ENCODE assay signal across 8 cellular contexts in genomic region chr12:55996715-55997534, GRCh38. TPM values are rescaled to one million over a fixed set of nuclear protein-coding genes. Genes with fewer than 3 reads are reported as not detected.
A peak's percentile ranks its signal among the peaks of the same experiment; 100 is the strongest.
DNase-seq lines count a peak whose midpoint lies in the region; ATAC-seq and TF ChIP-seq lines count a peak whose summit lies in the region.

TSS of gene SUOX (plus strand) at chr12:55997276. CDS start at chr12:56002222, 4,946 bp downstream.

- peaks cover 44% of the 10 kb centered on the region for H3K36me3 Mint-ChIP-seq in Calu3 (ENCODE audit: insufficient read depth, unreplicated experiment)

- H3K4me1 ChIP-seq in muscle layer of duodenum (ENCODE audit: control insufficient read depth in 1 of 2, insufficient read depth in 2 of 2, low read length in 2 of 2) = peaks cover 3 to 18% of the 10 kb centered on the region in 2 donors
- H3K4me1 ChIP-seq in upper lobe of right lung = peaks cover 18% of the 10 kb centered on the region

- H3K36me3 ChIP-seq in muscle layer of duodenum (ENCODE audit: control insufficient read depth in 1 of 2, insufficient read depth in 2 of 2, low read length in 2 of 2) (peaks cover 24 to 29% of the 10 kb centered on the region in 2 donors), upper lobe of right lung (peaks cover 35% of the 10 kb centered on the region)

- CTCF ChIA-PET in Calu3 (lab: Charles Lee) = interaction anchor here (0.7 to 2.7 kb wide), 10 partner anchors 10 to 363 kb away, joined by 3 to 46 read pairs (median 6); partner anchors contain the start of genes RAB5B and STAT2

- DNase-seq in Calu3 (peak; percentile 97), GM19240 (ENCODE audit: insufficient read length, low spot score) (peak; percentile 100), NCI-H345 (lab: John Stamatoyannopoulos, UW) (peak; percentile 89), fibroblast of pulmonary artery (ENCODE audit: low read depth) (peak; percentile 98), upper lobe of right lung (peak; percentile 97)
- DNase-seq in activated CD8-positive, alpha-beta memory T cell treated with anti-CD3 and anti-CD28 coated beads, Interleukin-2, amount 50 U/mL, for 48 hours = peak; percentile 67

- TF ChIP-seq CTCF in Calu3 (IDR thresholded peaks at IDR 0.05; ENCODE audit: unreplicated experiment) (no peak), fibroblast of pulmonary artery (IDR thresholded peaks at IDR 0.05; ENCODE audit: low read length, missing control alignments) (no peak), upper lobe of right lung (IDR thresholded peaks at IDR 0.05) (no peak)

- intact Hi-C loops in Calu3 (cut with micrococcal nuclease; ENCODE audit: unreplicated experiment) (loop anchor here (1.0 to 2.0 kb wide), 4 partner anchors 32 to 122 kb away; partner anchors contain the start of genes DGKA, RPS26 and ZC3H10), upper lobe of right lung (cut with DNase I) (loop anchor here (10.0 kb wide), 1 partner anchor 48 kb away; the partner anchor contains the start of gene RPS26)

- H3K9me3 Mint-ChIP-seq in Calu3 (ENCODE audit: low read depth, unreplicated experiment) = no peaks in the 10 kb centered on the region

- H3K9me3 ChIP-seq in muscle layer of duodenum (ENCODE audit: control insufficient read depth in 1 of 2, low read length in 2 of 2) = no peaks in the 10 kb centered on the region
- no peaks in the 10 kb centered on the region for H3K9me3 ChIP-seq in upper lobe of right lung

- H3K27me3 ChIP-seq in muscle layer of duodenum (ENCODE audit: low read depth, low read length) = no peaks in the 10 kb centered on the region
- H3K27me3 ChIP-seq in upper lobe of right lung = no peaks in the 10 kb centered on the region

- no peaks in the 10 kb centered on the region for H3K27me3 Mint-ChIP-seq in Calu3 (ENCODE audit: unreplicated experiment)

- H3K27ac ChIP-seq in muscle layer of duodenum (ENCODE audit: low read length) (peak within 1 kb of the TSS; percentile 88), upper lobe of right lung (peak within 1 kb of the TSS; percentile 85)

- peak; percentile 99 for ATAC-seq in HG03342 (IDR thresholded peaks at IDR 0.05; ENCODE audit: unreplicated experiment)
- ATAC-seq in upper lobe of right lung = peak; percentile 99

- peaks cover 36% of the 10 kb centered on the region for H3K4me1 Mint-ChIP-seq in Calu3 (ENCODE audit: low read depth, unreplicated experiment)

- H3K27ac Mint-ChIP-seq in Calu3 (ENCODE audit: unreplicated experiment) = peak within 1 kb of the TSS; percentile 91

- peak within 1 kb of the TSS; percentile 90 for H3K4me3 Mint-ChIP-seq in Calu3 (ENCODE audit: low read depth, unreplicated experiment)

- H3K4me3 ChIP-seq in fibroblast of pulmonary artery (replicated peaks; ENCODE audit: low read depth, low read length) = peak within 1 kb of the TSS; percentile 90
- peak within 1 kb of the TSS; percentile 89 to 94 for H3K4me3 ChIP-seq in muscle layer of duodenum (ENCODE audit: low read depth in 1 of 2, low read length in 2 of 2)
- H3K4me3 ChIP-seq in upper lobe of right lung = peak within 1 kb of the TSS; percentile 82

- no TSS peak for BruUV-seq in Calu3 (replicated peaks; lab: Mats Ljungman, UMichigan)

RNA-seq across cellular contexts. Expression of gene SUOX, which starts in this region (rescaled TPM):
- total RNA-seq in Calu3 (2022) (31.1 and 34.9 TPM in 2 replicates), upper lobe of right lung (20.3 TPM)

Comparison
In these comparisons a context has a peak if more than half of its experiments do, and no peak if none do; other contexts are left out.
1. Peak in every context shown above with its lines: DNase-seq, ATAC-seq, H3K4me3 ChIP-seq and H3K27ac ChIP-seq.